Comparison of ENCODE assay signal across 17 cellular contexts in genomic region chr6:129183681-129184216, GRCh38.
A peak's percentile ranks its signal among the peaks of the same experiment; 100 is the strongest.
DNase-seq lines count a peak whose midpoint lies in the region; ATAC-seq and TF ChIP-seq lines count a peak whose summit lies in the region.
"Had no signal": no experiment of that assay in that cellular context is flagged by ENCODE, and none has a peak within 500 bp of the region (broad histone marks: within the 10 kb centered on the region; RNA-seq: fewer than 3 reads in every experiment).

No MANE protein-coding gene starts in this region.

- peak; percentile 25 for DNase-seq in Daoy (ENCODE audit: low read depth)
- peak; percentile 15 for DNase-seq in LNCaP clone FGC (ENCODE audit: low read depth)
- peak; percentile 77 for DNase-seq in amniotic epithelial cell (ENCODE audit: low read depth)
- DNase-seq in iris pigment epithelial cell (ENCODE audit: low read depth): peak; percentile 57
- DNase-seq in nucleus accumbens (lab: John Stamatoyannopoulos, UW): no peak
- no peak for DNase-seq in Right ventricle myocardium superior
- DNase-seq in NCI-H1048 (lab: John Stamatoyannopoulos, UW): no peak
- no peak for DNase-seq in activated CD4-positive, alpha-beta memory T cell treated with anti-CD3 and anti-CD28 coated beads, Interleukin-2, amount 10 ng/mL, durations not matched to agents 7 days and 5 days
- DNase-seq: activated gamma-delta T cell; gastrocnemius medialis; H9; NCI-H2029; NCI-H526; right lobe of liver; stimulated activated CD4-positive, alpha-beta T cell treated with anti-CD3 and anti-CD28 coated beads, Interleukin-4, amount 100 ng/mL, for 4 hours had no signal

- no peak overlapping the region for H3K27ac Mint-ChIP-seq in activated CD4-positive, alpha-beta memory T cell treated with anti-CD3 and anti-CD28 coated beads, Interleukin-2, amount 10 ng/mL, durations not matched to agents 7 days and 5 days
- H3K27ac Mint-ChIP-seq: B cell, H9 had no signal

- TF ChIP-seq CTCF in LNCaP clone FGC (IDR thresholded peaks at IDR 0.05; ENCODE audit: control insufficient read depth, extremely low read depth, insufficient read depth): no peak

- H3K27me3 Mint-ChIP-seq in activated CD4-positive, alpha-beta memory T cell treated with anti-CD3 and anti-CD28 coated beads, Interleukin-2, amount 10 ng/mL, durations not matched to agents 7 days and 5 days: no peaks in the 10 kb centered on the region
- H3K27me3 Mint-ChIP-seq: B cell had no signal

- no peaks in the 10 kb centered on the region for H3K9me3 Mint-ChIP-seq in activated CD4-positive, alpha-beta memory T cell treated with anti-CD3 and anti-CD28 coated beads, Interleukin-2, amount 10 ng/mL, durations not matched to agents 7 days and 5 days
- H3K9me3 Mint-ChIP-seq: H9 had no signal

- no peaks in the 10 kb centered on the region for H3K4me1 Mint-ChIP-seq in activated CD4-positive, alpha-beta memory T cell treated with anti-CD3 and anti-CD28 coated beads, Interleukin-2, amount 10 ng/mL, durations not matched to agents 7 days and 5 days
- H3K4me1 Mint-ChIP-seq: B cell had no signal

- POLR2A ChIA-PET in activated CD4-positive, alpha-beta memory T cell treated with anti-CD3 and anti-CD28 coated beads, Interleukin-2, amount 10 ng/mL, durations not matched to agents 7 days and 5 days (lab: Charles Lee): no interaction called here

- CTCF ChIA-PET in activated CD4-positive, alpha-beta memory T cell treated with anti-CD3 and anti-CD28 coated beads, Interleukin-2, amount 10 ng/mL, durations not matched to agents 7 days and 5 days (lab: Charles Lee): no interaction called here

- H3K4me3 Mint-ChIP-seq in activated CD4-positive, alpha-beta memory T cell treated with anti-CD3 and anti-CD28 coated beads, Interleukin-2, amount 10 ng/mL, durations not matched to agents 7 days and 5 days: no peak overlapping the region
- H3K4me3 Mint-ChIP-seq: B cell, H9 had no signal

- intact Hi-C loops in Right ventricle myocardium superior (cut with DNase I): no loop called here

- H3K4me3 ChIP-seq in LNCaP clone FGC (ENCODE audit: low read depth, low read length): no peak overlapping the region
- H3K4me3 ChIP-seq: gastrocnemius medialis, right lobe of liver, tibial nerve had no signal

- ATAC-seq in Right ventricle myocardium superior (ENCODE audit: poor library complexity): no peak
- ATAC-seq: gastrocnemius medialis, right lobe of liver had no signal

- H3K36me3 Mint-ChIP-seq in activated CD4-positive, alpha-beta memory T cell treated with anti-CD3 and anti-CD28 coated beads, Interleukin-2, amount 10 ng/mL, durations not matched to agents 7 days and 5 days (ENCODE audit: low read depth): no peaks in the 10 kb centered on the region

Comparison
In these comparisons a context has a peak if more than half of its experiments do, and no peak if none do; other contexts are left out.
1. DNase-seq: peak in Daoy (single experiment), LNCaP clone FGC (single experiment), amniotic epithelial cell (single experiment) and iris pigment epithelial cell (single experiment); none in nucleus accumbens (0 of 56), Right ventricle myocardium superior (single experiment), NCI-H1048 (single experiment) and activated CD4-positive, alpha-beta memory T cell treated with anti-CD3 and anti-CD28 coated beads, Interleukin-2, amount 10 ng/mL, durations not matched to agents 7 days and 5 days (single experiment).